Comparison of ENCODE assay signal across 9 cellular contexts in the genomic region with DNA sequence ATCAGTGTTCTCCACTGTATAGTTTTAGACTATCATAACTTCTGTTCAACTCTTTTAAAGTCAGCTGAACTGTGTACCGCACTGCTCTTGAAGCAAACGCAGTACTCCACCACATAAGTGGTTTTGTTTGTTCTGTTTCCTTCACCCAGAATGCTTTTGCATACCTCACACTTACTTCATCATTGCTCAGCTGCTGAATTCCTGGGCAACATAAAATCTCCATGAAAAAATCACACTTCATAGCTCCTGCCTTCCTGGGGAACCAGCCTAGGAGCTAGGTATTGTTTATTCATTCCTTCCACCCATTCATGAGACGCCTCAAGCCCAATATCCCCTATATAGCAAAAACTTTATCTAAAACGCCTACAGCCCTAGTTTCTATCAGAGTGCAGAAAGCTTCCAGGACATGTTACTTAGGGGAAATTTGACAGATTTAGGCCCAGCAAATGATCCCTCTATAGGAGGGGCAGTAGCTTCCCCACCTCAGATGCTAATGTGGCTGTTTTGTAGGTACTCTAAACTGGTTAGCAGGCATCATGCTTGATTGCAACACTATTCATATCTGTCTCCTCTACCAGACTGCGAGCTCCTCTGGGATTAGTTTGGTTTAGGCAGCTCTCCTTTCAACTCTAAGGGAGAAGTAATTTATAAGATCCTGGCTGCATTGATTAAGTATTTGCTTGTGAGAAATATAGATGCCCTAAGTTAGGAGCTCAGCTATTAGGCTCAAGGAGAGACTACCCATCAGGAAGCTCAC. TPM values are rescaled to one million over a fixed set of nuclear protein-coding genes. Genes with fewer than 3 reads are reported as not detected.
A peak's percentile ranks its signal among the peaks of the same experiment; 100 is the strongest.
DNase-seq lines count a peak whose midpoint lies in the region; ATAC-seq, FAIRE-seq and TF ChIP-seq lines count a peak whose summit lies in the region.
"Had no signal": no experiment of that assay in that cellular context is flagged by ENCODE, and none has a peak within 500 bp of the region (broad histone marks: within the 10 kb centered on the region; RNA-seq: fewer than 3 reads in every experiment).

No MANE protein-coding gene starts in this region.

- no peaks in the 10 kb centered on the region for H3F3A ChIP-seq in MM.1S (ENCODE audit: insufficient read depth, low read length)

- no peaks in the 10 kb centered on the region for H3K27me3 ChIP-seq in MM.1S (replicated peaks; ENCODE audit: insufficient read depth, low read length)
- H3K27me3 ChIP-seq in left lung, result no peaks in the 10 kb centered on the region

- H3K9me3 ChIP-seq in MM.1S (replicated peaks; ENCODE audit: insufficient read depth, low read length) (no peaks in the 10 kb centered on the region), left lung (no peaks in the 10 kb centered on the region)

- H3K4me2 ChIP-seq in MM.1S (ENCODE audit: low read depth, low read length), result peak overlapping the region; percentile 75; the same call in 1 of the 2 replicates
- H3K4me2 ChIP-seq: KMS-11 had no signal

- H3K79me2 ChIP-seq in MM.1S (ENCODE audit: low read length), result no peaks in the 10 kb centered on the region

- intact Hi-C loops in left lung (cut with DNase I), result loop anchor here in 1 of 2 donors (10.0 kb wide), 1 partner anchor 220 kb away; no protein-coding TSS in a partner anchor

- no peak overlapping the region for H3K27ac ChIP-seq in MM.1S (ENCODE audit: low read length)
- H3K27ac ChIP-seq in left lung, result no peak overlapping the region
- H3K27ac ChIP-seq: KMS-11 had no signal

- ATAC-seq in GM21528 (IDR thresholded peaks at IDR 0.05; ENCODE audit: low FRiP score, unreplicated experiment) (peak; percentile 29), left lung (peak; percentile 67)

- no peak for DNase-seq in GM12891 (ENCODE audit: insufficient read length, low spot score)
- no peak for DNase-seq in MM.1S
- DNase-seq in left lung, result no peak
- no peak for DNase-seq in hypothalamus (lab: John Stamatoyannopoulos, UW)
- DNase-seq in mucosa of gallbladder (ENCODE audit: low spot score), result no peak
- no peak for DNase-seq in stimulated activated CD4-positive, alpha-beta T cell treated with anti-CD3 and anti-CD28 coated beads, Interleukin-4, amount 100 ng/mL, for 24 hours
- no peak for DNase-seq in NCI-H345 treated with DMSO at 0.1 percent for 48 hours (lab: John Stamatoyannopoulos, UW; ENCODE audit: unreplicated experiment)

- 0 out of 2 replicates have a peak overlapping the region, but pooled peaks have one; percentile 70 for H2AFZ ChIP-seq in MM.1S (ENCODE audit: low read length)

- H3K9me2 ChIP-seq in MM.1S (replicated peaks; ENCODE audit: insufficient read depth, low read length), result no peaks in the 10 kb centered on the region

- FAIRE-seq in GM12891 (lab: Jason Lieb, UNC), result peak; percentile 78

- no peak for TF ChIP-seq POLR2A in GM12891 (IDR thresholded peaks at IDR 0.05; ENCODE audit: low read depth, low read length)

- TF ChIP-seq CTCF in MM.1S (IDR thresholded peaks at IDR 0.05; ENCODE audit: low read length) (no peak), left lung (IDR thresholded peaks at IDR 0.05) (no peak)

- no peaks in the 10 kb centered on the region for H4K20me1 ChIP-seq in MM.1S (ENCODE audit: insufficient read depth, low read length)

- H3K36me3 ChIP-seq in MM.1S (replicated peaks; ENCODE audit: insufficient read depth, low read length) (no peaks in the 10 kb centered on the region), left lung (no peaks in the 10 kb centered on the region)

- H3K4me1 ChIP-seq in MM.1S (ENCODE audit: low read length), result no peaks in the 10 kb centered on the region
- H3K4me1 ChIP-seq in left lung, result peaks cover 0 to 8% of the 10 kb centered on the region in 2 donors

- H3K9ac ChIP-seq in MM.1S (ENCODE audit: low read length), result no peak overlapping the region
- H3K9ac ChIP-seq: KMS-11 had no signal

- H3K4me3 ChIP-seq in MM.1S (ENCODE audit: low read length) (no peak overlapping the region), left lung (no peak overlapping the region)

TF ChIP-seq in GM12891, 5 proteins besides CTCF, POLR2A, EP300 and RAD21:
- TF ChIP-seq PAX5 (IDR thresholded peaks at IDR 0.05; ENCODE audit: insufficient read depth, low read length, severe bottlenecking) (no peak), TAF1 (IDR thresholded peaks at IDR 0.05; ENCODE audit: low read depth, low read length) (no peak), POU2F2 (IDR thresholded peaks at IDR 0.05; ENCODE audit: low read depth, low read length) (no peak), POLR2AphosphoS5 (IDR thresholded peaks at IDR 0.05; ENCODE audit: low read depth, low read length) (no peak), SPI1 (IDR thresholded peaks at IDR 0.05; ENCODE audit: low read depth, low read length) (no peak)

RNA-seq across cellular contexts. Expression of gene LRRC9, which starts 44.5 kb away (rescaled TPM):
- not detected for polyA plus RNA-seq in GM12891 (2012; ENCODE audit: low read depth, missing spikeins)
- under 1 TPM in 1 of 2 donors, not detected in 1; 0.05 TPM for total RNA-seq in left lung
- total RNA-seq in mucosa of gallbladder, result 0.37 TPM
